ENCODE assay signal across 9 cellular contexts in the genomic region with DNA sequence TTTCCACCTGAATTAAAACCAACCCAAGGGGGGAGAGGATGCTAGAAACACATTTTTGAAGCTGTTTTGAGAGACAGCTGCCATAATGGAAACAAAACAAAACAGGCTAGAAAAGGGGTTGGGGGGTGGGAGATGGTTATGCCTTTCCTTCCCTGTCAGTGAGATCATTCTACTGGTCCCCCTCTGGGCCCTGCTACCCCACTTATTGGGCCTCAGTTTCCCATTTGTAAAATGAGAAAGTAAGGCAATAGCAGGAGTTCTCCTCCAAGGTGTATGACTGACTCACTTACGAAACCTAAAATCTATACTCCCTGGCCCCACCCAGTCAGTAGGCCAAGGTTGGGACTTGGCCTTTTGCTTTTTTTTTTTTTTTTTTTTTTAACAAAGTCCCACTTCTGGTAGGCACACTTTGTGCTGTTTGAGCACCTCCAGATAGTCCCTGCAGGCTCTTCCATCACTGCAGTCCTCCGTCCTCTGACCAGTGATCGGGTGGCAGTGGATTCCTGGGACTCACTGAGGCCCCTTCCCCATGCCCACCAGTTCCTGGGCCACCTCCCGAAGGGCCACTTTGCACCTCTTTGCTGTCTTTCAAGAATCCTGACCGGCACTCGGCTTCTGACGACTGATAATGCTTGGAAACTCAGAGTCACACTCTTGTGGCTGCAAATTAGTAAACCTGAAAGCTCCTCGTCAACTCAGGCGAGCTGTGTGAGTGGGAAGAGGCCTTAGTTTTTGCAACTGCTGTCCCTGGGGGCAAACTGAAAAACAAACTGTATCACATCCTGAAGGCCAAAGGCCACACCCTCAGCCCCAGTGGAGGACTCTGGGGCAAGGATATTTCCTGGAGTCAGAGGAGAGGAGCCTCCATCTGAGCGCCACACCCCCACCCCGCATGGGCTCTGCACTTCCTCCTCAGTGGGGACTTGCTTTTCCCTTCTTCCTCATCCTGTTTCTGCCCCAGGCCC. TPM values are rescaled to one million over a fixed set of nuclear protein-coding genes. Genes with fewer than 3 reads are reported as not detected.
DNase-seq lines count a peak whose midpoint lies in the region; ATAC-seq, FAIRE-seq and TF ChIP-seq lines count a peak whose summit lies in the region.
"Had no signal": no experiment of that assay in that cellular context is flagged by ENCODE, and none has a peak within 500 bp of the region (broad histone marks: within the 10 kb centered on the region; RNA-seq: fewer than 3 reads in every experiment).

No MANE protein-coding gene starts in this region.

- in situ Hi-C loops in ACHN (cut with HindIII; ENCODE audit: low pct_ligation_motif_present, low pct_unique_long_range_greater_than_20kb, low sequenced_read_pairs) = no loop called here

- H3K36me3 ChIP-seq in lung (ENCODE audit: control insufficient read depth in 2 of 2, insufficient read depth in 2 of 2, low read length in 2 of 2) = no peaks in the 10 kb centered on the region

- peak; percentile 86 for DNase-seq in activated CD8-positive, alpha-beta memory T cell treated with anti-CD3 and anti-CD28 coated beads for 24 hours
- no peak for DNase-seq in activated CD8-positive, alpha-beta memory T cell treated with anti-CD3 and anti-CD28 coated beads, Interleukin-2, amount 50 U/mL, for 4 hours
- DNase-seq in activated CD4-positive, alpha-beta T cell treated with anti-CD3 and anti-CD28 coated beads, Interleukin-2, amount 50 U/mL, for 48 hours = peak; percentile 76 to 84
- DNase-seq in lung (ENCODE audit: low spot score) (no peak), NCI-H187 treated with DMSO at 0.1 percent for 48 hours (lab: John Stamatoyannopoulos, UW) (no peak), frontal cortex (ENCODE audit: low spot score in 2 of 2) (no peak), ACHN (no peak)

- no peak for TF ChIP-seq CTCF in lung (IDR thresholded peaks at IDR 0.05; ENCODE audit: control extremely low read depth, extremely low read depth)

- H3K27me3 ChIP-seq in lung (ENCODE audit: control insufficient read depth, insufficient read depth) = no peaks in the 10 kb centered on the region

- whole genome bisulfite sequencing in lung, 2 donors = 45 to 65% methylated on average over 11 of the region's 11 CpGs

- H3K27ac ChIP-seq in lung (ENCODE audit: low read depth in 1 of 2, low read length in 1 of 2) = peak overlapping the region; percentile 0 to 65
- H3K27ac ChIP-seq: A549 had no signal

- ATAC-seq in HG03196 (IDR thresholded peaks at IDR 0.05; ENCODE audit: unreplicated experiment) (peak; percentile 72), lung (ENCODE audit: insufficient read depth, low FRiP score) (peak; percentile 53)

- no peak overlapping the region for H3K4me3 ChIP-seq in lung
- H3K4me3 ChIP-seq: A549 had no signal

- no peak for FAIRE-seq in frontal cortex (lab: Jason Lieb, UNC)
- FAIRE-seq: A549 had no signal

- H3K4me1 ChIP-seq in lung (ENCODE audit: control insufficient read depth in 2 of 2, insufficient read depth in 2 of 2, low read length in 2 of 2) = peaks cover 0 to 8% of the 10 kb centered on the region in 2 donors
- H3K4me1 ChIP-seq: A549 had no signal

- no peaks in the 10 kb centered on the region for H3K9me3 ChIP-seq in lung (ENCODE audit: control insufficient read depth in 2 of 2, insufficient read depth in 1 of 2, low read length in 1 of 2)
- H3K9me3 ChIP-seq: A549 had no signal

RNA-seq across cellular contexts. Expression of a gene that starts 6.7 kb away (rescaled TPM):
- total RNA-seq in lung (10 to 100 TPM; 12.4 to 27.8 TPM), frontal cortex (0.41 TPM)
- polyA plus RNA-seq in lung = 10 to 100 TPM; 13.4 to 39.6 TPM
- polyA plus RNA-seq: A549 had no signal

RNA-seq across cellular contexts. Expression of a gene that starts 56.6 kb away (rescaled TPM):
- total RNA-seq in lung = 10 to 100 TPM; 34.9 to 66.1 TPM
- polyA plus RNA-seq in lung = 10 to 100 TPM; 28.7 to 33.4 TPM
- total RNA-seq in frontal cortex = 65.2 TPM

Comparison
In these comparisons a context has a peak if more than half of its experiments do, and no peak if none do; other contexts are left out.
1. DNase-seq: peak in activated CD8-positive, alpha-beta memory T cell treated with anti-CD3 and anti-CD28 coated beads for 24 hours (single experiment) and activated CD4-positive, alpha-beta T cell treated with anti-CD3 and anti-CD28 coated beads, Interleukin-2, amount 50 U/mL, for 48 hours (2 of 2); none in activated CD8-positive, alpha-beta memory T cell treated with anti-CD3 and anti-CD28 coated beads, Interleukin-2, amount 50 U/mL, for 4 hours (single experiment), lung (single experiment), NCI-H187 treated with DMSO at 0.1 percent for 48 hours (single experiment), frontal cortex (0 of 2) and ACHN (single experiment).